25 cellular contexts compared by ENCODE assay signal in genomic region chr5:151144275-151144674, GRCh38. TPM values are rescaled to one million over a fixed set of nuclear protein-coding genes. Genes with fewer than 3 reads are reported as not detected.
DNase-seq lines count a peak whose midpoint lies in the region; ATAC-seq, FAIRE-seq and TF ChIP-seq lines count a peak whose summit lies in the region.
"Had no signal": no experiment of that assay in that cellular context is flagged by ENCODE, and none has a peak within 500 bp of the region (broad histone marks: within the 10 kb centered on the region; RNA-seq: fewer than 3 reads in every experiment).

No MANE protein-coding gene starts in this region.

- DNase-seq in activated T-cell treated with anti-CD3 and anti-CD28 coated beads, Interleukin-2, amount 50 U/mL, for 72 hours = no peak
- DNase-seq in activated T-cell treated with anti-CD3 and anti-CD28 coated beads, Interleukin-2, amount 50 U/mL, for 48 hours = no peak
- DNase-seq in GM12891 (ENCODE audit: insufficient read length, low spot score) = no peak
- no peak for DNase-seq in activated naive CD8-positive, alpha-beta T cell treated with anti-CD3 and anti-CD28 coated beads, Interleukin-2, amount 10 ng/mL, durations not matched to agents 7 days and 5 days
- DNase-seq in naive thymus-derived CD8-positive, alpha-beta T cell = no peak
- DNase-seq in NCI-H1105 (lab: John Stamatoyannopoulos, UW) = no peak
- DNase-seq in globus pallidus (ENCODE audit: low spot score) = no peak
- DNase-seq: ACHN; amygdala; cerebellar nuclear complex; DMS79; effector CD8-positive, alpha-beta T cell; heart left ventricle; lower lobe of right lung; NCI-H1417 treated with DMSO at 0.1 percent for 48 hours; NCI-H2171 treated with DMSO at 0.1 percent for 48 hours; NCI-H82; nephron progenitor cell; stomach had no signal

- peak overlapping the region in 1 of 2 donors; percentile 14 for H3K4me3 Mint-ChIP-seq in activated T-cell treated with anti-CD3 and anti-CD28 coated beads, Interleukin-2, amount 50 U/mL, for 72 hours
- H3K4me3 Mint-ChIP-seq in activated naive CD8-positive, alpha-beta T cell treated with anti-CD3 and anti-CD28 coated beads, Interleukin-2, amount 10 ng/mL, durations not matched to agents 7 days and 5 days = peak overlapping the region; percentile 27
- H3K4me3 Mint-ChIP-seq in naive thymus-derived CD8-positive, alpha-beta T cell = peak overlapping the region; percentile 25 to 94 (median 70)
- H3K4me3 Mint-ChIP-seq: CD14-positive monocyte, nephron progenitor cell, type B pancreatic cell had no signal

- ATAC-seq in activated T-cell treated with anti-CD3 and anti-CD28 coated beads, Interleukin-2, amount 50 U/mL, for 72 hours (replicated peaks in 1 of 2) = no peak
- ATAC-seq in activated naive CD8-positive, alpha-beta T cell treated with anti-CD3 and anti-CD28 coated beads, Interleukin-2, amount 10 ng/mL, durations not matched to agents 7 days and 5 days (ENCODE audit: low read depth) = no peak
- no peak for ATAC-seq in naive thymus-derived CD8-positive, alpha-beta T cell
- ATAC-seq in HG03460 (IDR thresholded peaks at IDR 0.05; ENCODE audit: unreplicated experiment) = no peak
- ATAC-seq: activated CD4-positive, CD25-positive, alpha-beta regulatory T cell treated with anti-CD3 and anti-CD28 coated beads, Interleukin-2, amount 50 U/mL, for 24 hours; heart left ventricle; lower lobe of right lung had no signal

- peaks cover 95% of the 10 kb centered on the region for H3K4me1 Mint-ChIP-seq in activated T-cell treated with anti-CD3 and anti-CD28 coated beads, Interleukin-2, amount 50 U/mL, for 72 hours (ENCODE audit: low read depth)
- H3K4me1 Mint-ChIP-seq in activated naive CD8-positive, alpha-beta T cell treated with anti-CD3 and anti-CD28 coated beads, Interleukin-2, amount 10 ng/mL, durations not matched to agents 7 days and 5 days = peaks cover 84% of the 10 kb centered on the region
- H3K4me1 Mint-ChIP-seq in naive thymus-derived CD8-positive, alpha-beta T cell = peaks cover 60 to 99% (median 98%) of the 10 kb centered on the region in 4 donors

- H3K27me3 Mint-ChIP-seq in activated T-cell treated with anti-CD3 and anti-CD28 coated beads, Interleukin-2, amount 50 U/mL, for 72 hours (ENCODE audit: low read depth) = no peaks in the 10 kb centered on the region
- no peaks in the 10 kb centered on the region for H3K27me3 Mint-ChIP-seq in activated naive CD8-positive, alpha-beta T cell treated with anti-CD3 and anti-CD28 coated beads, Interleukin-2, amount 10 ng/mL, durations not matched to agents 7 days and 5 days
- H3K27me3 Mint-ChIP-seq in naive thymus-derived CD8-positive, alpha-beta T cell = no peaks in the 10 kb centered on the region
- H3K27me3 Mint-ChIP-seq: type B pancreatic cell had no signal

- TF ChIP-seq POLR2A in GM12891 (IDR thresholded peaks at IDR 0.05; ENCODE audit: low read depth, low read length) = no peak; the same call in 1 of the 2 replicates

- POLR2A ChIA-PET in activated naive CD8-positive, alpha-beta T cell treated with anti-CD3 and anti-CD28 coated beads, Interleukin-2, amount 10 ng/mL, durations not matched to agents 7 days and 5 days (lab: Charles Lee) = interaction anchor here (1.9 kb wide), 1 partner anchor 13 kb away, joined by 8 read pairs; the partner anchor contains the start of gene ANXA6
- POLR2A ChIA-PET in naive thymus-derived CD8-positive, alpha-beta T cell (lab: Charles Lee) = interaction anchor here (0.9 to 10.0 kb wide), 7 partner anchors 9 to 108 kb away, joined by 3 to 185 read pairs (median 10); partner anchors contain the start of genes ANXA6, CCDC69 and GM2A

- peak overlapping the region; percentile 59 for H3K27ac Mint-ChIP-seq in activated T-cell treated with anti-CD3 and anti-CD28 coated beads, Interleukin-2, amount 50 U/mL, for 72 hours
- H3K27ac Mint-ChIP-seq in activated naive CD8-positive, alpha-beta T cell treated with anti-CD3 and anti-CD28 coated beads, Interleukin-2, amount 10 ng/mL, durations not matched to agents 7 days and 5 days = peak overlapping the region; percentile 93
- peak overlapping the region; percentile 80 to 99 (median 95) for H3K27ac Mint-ChIP-seq in naive thymus-derived CD8-positive, alpha-beta T cell
- H3K27ac Mint-ChIP-seq: nephron progenitor cell; T-helper 2 cell treated with Interferon-gamma antibody and Interleukin-4, amounts not matched to agents 5 μg/mL and 100 μg/mL, for 36 hours; type B pancreatic cell had no signal

- H3K9me3 Mint-ChIP-seq in activated T-cell treated with anti-CD3 and anti-CD28 coated beads, Interleukin-2, amount 50 U/mL, for 72 hours = no peaks in the 10 kb centered on the region
- no peaks in the 10 kb centered on the region for H3K9me3 Mint-ChIP-seq in activated naive CD8-positive, alpha-beta T cell treated with anti-CD3 and anti-CD28 coated beads, Interleukin-2, amount 10 ng/mL, durations not matched to agents 7 days and 5 days
- no peaks in the 10 kb centered on the region for H3K9me3 Mint-ChIP-seq in naive thymus-derived CD8-positive, alpha-beta T cell
- H3K9me3 Mint-ChIP-seq: CD14-positive monocyte; nephron progenitor cell; T-helper 2 cell treated with Interferon-gamma antibody and Interleukin-4, amounts not matched to agents 5 μg/mL and 100 μg/mL, for 36 hours; type B pancreatic cell had no signal

- peak; percentile 78 for FAIRE-seq in GM12891 (lab: Jason Lieb, UNC)
- FAIRE-seq: HTR-8/SVneo had no signal

- H3K36me3 Mint-ChIP-seq in activated T-cell treated with anti-CD3 and anti-CD28 coated beads, Interleukin-2, amount 50 U/mL, for 72 hours (ENCODE audit: insufficient read depth in 2 of 2) = peaks cover 4 to 15% of the 10 kb centered on the region in 2 donors
- H3K36me3 Mint-ChIP-seq in activated naive CD8-positive, alpha-beta T cell treated with anti-CD3 and anti-CD28 coated beads, Interleukin-2, amount 10 ng/mL, durations not matched to agents 7 days and 5 days = peaks cover 46% of the 10 kb centered on the region
- H3K36me3 Mint-ChIP-seq in naive thymus-derived CD8-positive, alpha-beta T cell = peaks cover 0 to 56% (median 18%) of the 10 kb centered on the region in 3 donors

TF ChIP-seq in GM12891, 5 proteins besides CTCF, POLR2A, EP300 and RAD21:
- TF ChIP-seq POU2F2 (IDR thresholded peaks at IDR 0.05; ENCODE audit: low read depth, low read length) (no peak), SPI1 (IDR thresholded peaks at IDR 0.05; ENCODE audit: low read depth, low read length) (no peak), POLR2AphosphoS5 (IDR thresholded peaks at IDR 0.05; ENCODE audit: low read depth, low read length) (no peak), TAF1 (IDR thresholded peaks at IDR 0.05; ENCODE audit: low read depth, low read length) (no peak), PAX5 (IDR thresholded peaks at IDR 0.05; ENCODE audit: insufficient read depth, low read length, severe bottlenecking) (no peak)

RNA-seq across cellular contexts. Expression of gene ANXA6, which starts 13.3 kb away (rescaled TPM):
- total RNA-seq in activated T-cell treated with anti-CD3 and anti-CD28 coated beads, Interleukin-2, amount 50 U/mL, for 72 hours = 100 to 1,000 TPM; 127 to 171 TPM
- 409 TPM for polyA plus RNA-seq in GM12891 (2012; ENCODE audit: low read depth, missing spikeins)
- total RNA-seq in activated naive CD8-positive, alpha-beta T cell treated with anti-CD3 and anti-CD28 coated beads, Interleukin-2, amount 10 ng/mL, durations not matched to agents 7 days and 5 days = 100 to 1,000 TPM; 518 to 538 TPM
- total RNA-seq in naive thymus-derived CD8-positive, alpha-beta T cell = 100 to 1,000 TPM; 334 to 359 TPM
- polyA plus RNA-seq in naive thymus-derived CD8-positive, alpha-beta T cell = 100 to 1,000 TPM; 242 to 318 (median 254) TPM
